ENCODE assay signal across 8 cellular contexts in genomic region chr13:50126378-50127016, GRCh38.
DNase-seq lines count a peak whose midpoint lies in the region; ATAC-seq and TF ChIP-seq lines count a peak whose summit lies in the region.

No MANE protein-coding gene starts in this region.

- H3K27me3 Mint-ChIP-seq in CD4-positive, alpha-beta memory T cell, result peaks cover 12 to 29% of the 10 kb centered on the region in 2 donors
- H3K27me3 Mint-ChIP-seq in HFFc6 (ENCODE audit: insufficient read depth), result peaks cover 42% of the 10 kb centered on the region

- DNase-seq in CD4-positive, alpha-beta memory T cell, result peak in 3 of 5 donors; percentile 54 to 61 (median 58)
- DNase-seq in HFFc6, result no peak
- DNase-seq in SW480 (ENCODE audit: low spot score), result peak; percentile 65
- DNase-seq in fibroblast of gingiva (ENCODE audit: low read depth), result peak; percentile 47
- DNase-seq in putamen (ENCODE audit: low spot score), result peak; percentile 31
- no peak for DNase-seq in activated gamma-delta T cell (lab: John Stamatoyannopoulos, UW)
- no peak for DNase-seq in GDM1 (lab: John Stamatoyannopoulos, UW)

- TF ChIP-seq CTCF in HFFc6 (IDR thresholded peaks at IDR 0.05), result no peak

- intact Hi-C loops in CD4-positive, alpha-beta memory T cell (cut with micrococcal nuclease), result loop anchor here (5.0 to 10.0 kb wide), 4 partner anchors 131 to 1456 kb away; partner anchors contain the start of genes CAB39L, INTS6, SETDB2 and WDFY2

- H3K9me3 Mint-ChIP-seq in CD4-positive, alpha-beta memory T cell, result peaks cover 0 to 8% (median 2%) of the 10 kb centered on the region in 8 donors
- H3K9me3 Mint-ChIP-seq in HFFc6, result peaks cover 5% of the 10 kb centered on the region; the same call in 1 of the 2 replicates

- H3K4me1 ChIP-seq in CD4-positive, alpha-beta memory T cell (ENCODE audit: insufficient read depth, low read length), result peaks cover 77% of the 10 kb centered on the region

- peaks cover 18% of the 10 kb centered on the region for H3K27me3 ChIP-seq in CD4-positive, alpha-beta memory T cell (ENCODE audit: insufficient read depth, low read length)

- H3K4me1 Mint-ChIP-seq in CD4-positive, alpha-beta memory T cell, result peaks cover 43 to 79% (median 63%) of the 10 kb centered on the region in 4 donors
- peaks cover 50% of the 10 kb centered on the region for H3K4me1 Mint-ChIP-seq in HFFc6 (ENCODE audit: low read depth)

- peak overlapping the region; percentile 26 to 92 for H3K4me3 ChIP-seq in CD4-positive, alpha-beta memory T cell (ENCODE audit: low read length in 2 of 2)

- peak overlapping the region; percentile 94 to 99 (median 97) for H3K27ac Mint-ChIP-seq in CD4-positive, alpha-beta memory T cell
- peak overlapping the region; percentile 59; the same call in 1 of the 2 replicates for H3K27ac Mint-ChIP-seq in HFFc6

- peaks cover 0 to 25% of the 10 kb centered on the region in 2 donors for H3K36me3 Mint-ChIP-seq in CD4-positive, alpha-beta memory T cell
- H3K36me3 Mint-ChIP-seq in HFFc6 (ENCODE audit: low read depth), result peaks cover 11% of the 10 kb centered on the region; the same call in 1 of the 2 replicates

- no peak for ATAC-seq in GM19452 (IDR thresholded peaks at IDR 0.05; ENCODE audit: unreplicated experiment)

- H3K9me3 ChIP-seq in CD4-positive, alpha-beta memory T cell (ENCODE audit: control insufficient read depth in 1 of 2, low read length in 2 of 2), result no peaks in the 10 kb centered on the region

- POLR2A ChIA-PET in CD4-positive, alpha-beta memory T cell (lab: Charles Lee; ENCODE audit: partially characterized antibody), result interaction anchor here (0.7 to 14.7 kb wide), 40 partner anchors 8 to 1594 kb away, joined by 3 to 648 read pairs (median 8); partner anchors contain the start of genes EBPL, RCBTB2, RNASEH2B and SPRYD7

- H3K4me3 Mint-ChIP-seq in CD4-positive, alpha-beta memory T cell, result peak overlapping the region; percentile 84 to 94 (median 91)
- peak overlapping the region; percentile 82 for H3K4me3 Mint-ChIP-seq in HFFc6

- H3K36me3 ChIP-seq in CD4-positive, alpha-beta memory T cell (ENCODE audit: insufficient read depth, low read length), result peaks cover 4% of the 10 kb centered on the region

- H3K27ac ChIP-seq in CD4-positive, alpha-beta memory T cell (ENCODE audit: low read depth, low read length), result peak overlapping the region; percentile 98

- CTCF ChIA-PET in CD4-positive, alpha-beta memory T cell (lab: Charles Lee; ENCODE audit: partially characterized antibody), result interaction anchor here (0.7 to 13.5 kb wide), 15 partner anchors 19 to 789 kb away, joined by 3 to 252 read pairs (median 4); partner anchors contain the start of gene TRIM13

Comparison
In these comparisons a context has a peak if more than half of its experiments do, and no peak if none do; other contexts are left out.
1. DNase-seq: peak in CD4-positive, alpha-beta memory T cell (3 of 5), SW480 (single experiment), fibroblast of gingiva (single experiment) and putamen (single experiment); none in HFFc6 (single experiment), activated gamma-delta T cell (single experiment) and GDM1 (single experiment).